Comparison of ENCODE assay signal across 15 cellular contexts in the genomic region with DNA sequence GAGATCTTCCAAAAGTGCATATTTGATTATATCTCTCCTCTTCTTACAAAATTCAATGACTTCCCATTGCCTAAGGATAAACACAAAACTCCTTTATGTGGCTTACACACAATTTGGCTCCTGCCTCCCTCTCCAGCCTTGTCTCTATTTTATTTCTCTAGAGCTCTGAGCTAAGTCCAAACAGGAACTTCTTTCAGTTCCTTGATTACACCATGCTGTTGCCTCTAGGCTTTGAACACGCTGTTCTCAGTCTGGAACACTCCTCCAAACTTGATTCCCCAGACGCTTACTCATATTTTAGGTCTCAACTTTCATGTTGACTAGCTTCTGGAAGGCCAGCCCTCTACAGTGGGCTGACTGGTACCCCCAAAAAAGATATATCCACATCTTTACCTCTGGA.
DNase-seq lines count a peak whose midpoint lies in the region; ATAC-seq lines count a peak whose summit lies in the region.
"Had no signal": no experiment of that assay in that cellular context is flagged by ENCODE, and none has a peak within 500 bp of the region (broad histone marks: within the 10 kb centered on the region; RNA-seq: fewer than 3 reads in every experiment).

No MANE protein-coding gene starts in this region.

- H3K9me3 ChIP-seq in adipocyte (ENCODE audit: control insufficient read depth, low read length): no peaks in the 10 kb centered on the region
- no peaks in the 10 kb centered on the region for H3K9me3 ChIP-seq in effector memory CD4-positive, alpha-beta T cell (ENCODE audit: control insufficient read depth, low read length)

- no peak for ATAC-seq in HG03039 (IDR thresholded peaks at IDR 0.05; ENCODE audit: unreplicated experiment)
- ATAC-seq: CD8-positive, alpha-beta T cell; Panc1 had no signal

- H3K36me3 ChIP-seq in adipocyte (ENCODE audit: control insufficient read depth, insufficient read depth, low read length, severe bottlenecking): no peaks in the 10 kb centered on the region
- H3K36me3 ChIP-seq in effector memory CD4-positive, alpha-beta T cell (ENCODE audit: control insufficient read depth, insufficient read depth, low read length): no peaks in the 10 kb centered on the region
- H3K36me3 ChIP-seq: cardiac muscle cell had no signal

- H3K4me3 ChIP-seq in adipocyte (ENCODE audit: low read length): peak overlapping the region; percentile 39
- H3K4me3 ChIP-seq in effector memory CD4-positive, alpha-beta T cell (ENCODE audit: insufficient read depth, low read depth, low read length, poor library complexity, severe bottlenecking): no peak overlapping the region
- H3K4me3 ChIP-seq: cardiac muscle cell had no signal

- peak overlapping the region; percentile 53 for H3K9ac ChIP-seq in adipocyte (ENCODE audit: low read length)

- peak; percentile 88 for DNase-seq in adipocyte (ENCODE audit: low read depth)
- DNase-seq in fibroblast of peridontal ligament (ENCODE audit: extremely low read depth): peak; percentile 25
- peak; percentile 11 for DNase-seq in mucosa of gallbladder (ENCODE audit: low spot score)
- no peak for DNase-seq in effector memory CD4-positive, alpha-beta T cell
- no peak for DNase-seq in GM03348 (ENCODE audit: low spot score)
- DNase-seq in anterior cingulate cortex (lab: John Stamatoyannopoulos, UW): no peak
- DNase-seq: activated CD4-positive, alpha-beta T cell treated with anti-CD3 and anti-CD28 coated beads, Interleukin-2, amount 50 U/mL, for 48 hours; CD8-positive, alpha-beta T cell; GF-D8; NCI-H1092 treated with DMSO at 0.1 percent for 48 hours; NCI-H446 treated with DMSO at 0.1 percent for 48 hours; T1000 had no signal

- H3K27me3 ChIP-seq in adipocyte (replicated peaks; ENCODE audit: control insufficient read depth, insufficient read depth, low read length): no peaks in the 10 kb centered on the region
- no peaks in the 10 kb centered on the region for H3K27me3 ChIP-seq in effector memory CD4-positive, alpha-beta T cell (replicated peaks; ENCODE audit: control insufficient read depth, insufficient read depth, low read length, poor library complexity, severe bottlenecking)
- H3K27me3 ChIP-seq: cardiac muscle cell had no signal

- no peak overlapping the region for H3K27ac ChIP-seq in effector memory CD4-positive, alpha-beta T cell (ENCODE audit: insufficient read depth, low read length, poor library complexity, severe bottlenecking)
- H3K27ac ChIP-seq: cardiac muscle cell had no signal

- H3K4me1 ChIP-seq in adipocyte (ENCODE audit: control insufficient read depth, insufficient read depth, low read length): peaks cover 73% of the 10 kb centered on the region
- no peaks in the 10 kb centered on the region for H3K4me1 ChIP-seq in effector memory CD4-positive, alpha-beta T cell (ENCODE audit: control insufficient read depth, insufficient read depth, low read length, poor library complexity, severe bottlenecking)

Comparison
In these comparisons a context has a peak if more than half of its experiments do, and no peak if none do; other contexts are left out.
1. DNase-seq: peak in adipocyte (single experiment), fibroblast of peridontal ligament (single experiment) and mucosa of gallbladder (single experiment); none in effector memory CD4-positive, alpha-beta T cell (0 of 3), GM03348 (single experiment) and anterior cingulate cortex (0 of 58).